9 cellular contexts compared by ENCODE assay signal in the genomic region with DNA sequence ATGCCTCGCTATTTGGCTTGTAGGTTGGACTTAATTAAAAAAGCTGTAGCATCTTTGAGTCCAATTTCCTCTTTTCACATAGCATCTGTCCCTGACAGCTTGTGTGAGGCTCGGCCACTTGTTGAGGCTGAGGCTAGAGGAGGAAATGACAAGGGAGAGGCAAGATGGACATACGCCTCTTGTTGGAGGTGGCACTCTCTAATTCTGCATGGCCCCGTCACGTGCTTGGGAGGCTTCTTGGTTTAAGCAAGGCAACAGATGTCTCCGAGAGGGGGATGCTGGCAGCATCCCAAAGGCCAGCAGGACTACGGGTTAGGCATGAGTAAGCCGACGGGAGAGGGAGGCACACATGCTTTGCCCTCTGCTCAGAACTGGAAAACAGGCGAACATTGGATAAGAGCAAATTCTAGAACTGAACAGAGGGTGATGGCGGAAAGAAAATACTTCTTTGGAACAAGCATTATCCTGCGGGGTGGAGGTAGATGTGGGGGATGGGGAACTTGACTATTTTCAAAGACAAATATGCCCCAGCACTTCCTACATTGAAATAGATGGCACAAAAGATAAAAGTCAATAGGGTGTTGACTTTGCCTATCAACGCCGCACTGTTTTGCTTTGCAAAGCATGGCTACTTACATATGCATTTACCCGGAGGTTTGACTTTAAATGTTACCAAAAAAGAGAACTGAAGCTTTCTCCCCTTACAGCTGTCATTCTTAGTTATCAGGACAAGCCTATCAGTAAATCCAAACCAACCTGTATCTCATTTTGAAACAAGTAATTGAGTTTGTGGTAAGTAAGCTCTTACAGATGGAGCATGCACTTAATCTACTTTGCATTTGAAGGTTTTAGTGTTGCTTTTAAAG.
DNase-seq lines count a peak whose midpoint lies in the region; ATAC-seq and TF ChIP-seq lines count a peak whose summit lies in the region.
"Had no signal": no experiment of that assay in that cellular context is flagged by ENCODE, and none has a peak within 500 bp of the region (broad histone marks: within the 10 kb centered on the region; RNA-seq: fewer than 3 reads in every experiment).

No MANE protein-coding gene starts in this region.

- BruUV-seq in MCF 10A (replicated peaks; lab: Mats Ljungman, UMichigan) = no TSS peak
- BruUV-seq in mammary epithelial cell (replicated peaks; lab: Mats Ljungman, UMichigan) = no TSS peak
- BruUV-seq in Calu3 (replicated peaks; lab: Mats Ljungman, UMichigan) = no TSS peak

- ATAC-seq in HG03354 (IDR thresholded peaks at IDR 0.05; ENCODE audit: poor library complexity, severe bottlenecking, unreplicated experiment) = peak; percentile 86

- H3K27ac Mint-ChIP-seq in MCF 10A (ENCODE audit: low read depth, unreplicated experiment) = no peak overlapping the region
- no peak overlapping the region for H3K27ac Mint-ChIP-seq in Calu3 (ENCODE audit: unreplicated experiment)

- H3K4me1 Mint-ChIP-seq in MCF 10A (ENCODE audit: insufficient read depth, unreplicated experiment) (peaks cover 47% of the 10 kb centered on the region), Calu3 (ENCODE audit: low read depth, unreplicated experiment) (peaks cover 40% of the 10 kb centered on the region)

- no peaks in the 10 kb centered on the region for H4K20me1 ChIP-seq in mammary epithelial cell (ENCODE audit: insufficient read depth, low read length)
- H4K20me1 ChIP-seq: BLaER1 had no signal

- H3K9me3 ChIP-seq in mammary epithelial cell (replicated peaks; ENCODE audit: insufficient read depth, low read length) = no peaks in the 10 kb centered on the region
- H3K9me3 ChIP-seq: BLaER1 had no signal

- no peak overlapping the region for H3K27ac ChIP-seq in mammary epithelial cell (ENCODE audit: insufficient read depth, low read depth, low read length)
- H3K27ac ChIP-seq: BLaER1 had no signal

- POLR2A ChIA-PET in MCF 10A (lab: Yijun Ruan, JAX) = interaction anchor here (2.2 kb wide), 1 partner anchor 11 kb away, joined by 13 read pairs; no protein-coding TSS in a partner anchor

- CTCF ChIA-PET in MCF 10A (lab: Yijun Ruan, JAX) (interaction anchor here (0.6 kb wide), 1 partner anchor 15 kb away, joined by 3 read pairs; no protein-coding TSS in a partner anchor), mammary epithelial cell (lab: Charles Lee; ENCODE audit: low non-redundant PET) (no interaction called here), Calu3 (lab: Charles Lee) (no interaction called here)

- no peak overlapping the region for H3K4me2 ChIP-seq in mammary epithelial cell (ENCODE audit: insufficient read depth, low read depth, low read length)
- H3K4me2 ChIP-seq: BLaER1 had no signal

- 93% methylated on average over 15 of the region's 15 CpGs for WGBS in mammary epithelial cell (ENCODE audit: low coverage, missing lambda C conversion rate)

- dilution Hi-C loops in mammary epithelial cell (cut with HindIII; ENCODE audit: low sequenced_read_pairs) = no loop called here

- intact Hi-C loops in MCF 10A (cut with micrococcal nuclease) (no loop called here), mammary epithelial cell (cut with micrococcal nuclease) (loop anchor here (5.0 kb wide), 3 partner anchors 53 to 273 kb away; a partner anchor contains a TSS), Calu3 (cut with micrococcal nuclease; ENCODE audit: unreplicated experiment) (no loop called here)

- H3K4me3 Mint-ChIP-seq in MCF 10A (ENCODE audit: unreplicated experiment) (no peak overlapping the region), Calu3 (ENCODE audit: low read depth, unreplicated experiment) (no peak overlapping the region)

- H3K9me3 Mint-ChIP-seq in MCF 10A (ENCODE audit: unreplicated experiment) (no peaks in the 10 kb centered on the region), Calu3 (ENCODE audit: low read depth, unreplicated experiment) (no peaks in the 10 kb centered on the region)

- DNase-seq in MCF 10A (ENCODE audit: unreplicated experiment) (peak; percentile 41), mammary epithelial cell (no peak), RPMI8226 (peak; percentile 40), kidney tubule cell (ENCODE audit: low spot score) (peak; percentile 51), mucosa of gallbladder (ENCODE audit: low spot score) (no peak), Calu3 (no peak)
- no peak for DNase-seq in activated effector memory CD4-positive, alpha-beta T cell treated with Interleukin-2 at 50 U/mL for 16 hours

- no peaks in the 10 kb centered on the region for H3K36me3 ChIP-seq in mammary epithelial cell (ENCODE audit: insufficient read depth, low read length)
- H3K36me3 ChIP-seq: BLaER1 had no signal

- H2AFZ ChIP-seq in mammary epithelial cell (ENCODE audit: low read depth, low read length) = no peak overlapping the region

- TF ChIP-seq CTCF in MCF 10A (IDR thresholded peaks at IDR 0.05; ENCODE audit: unreplicated experiment) (no peak), mammary epithelial cell (conservative IDR thresholded peaks at IDR 0.05 in 1 of 2, IDR thresholded peaks at IDR 0.05 in 1 of 2; ENCODE audit: extremely low read depth in 1 of 2, insufficient read depth in 1 of 2, low read depth in 1 of 2, low read length in 2 of 2) (no peak), Calu3 (IDR thresholded peaks at IDR 0.05; ENCODE audit: unreplicated experiment) (no peak)

- no peaks in the 10 kb centered on the region for H3K79me2 ChIP-seq in mammary epithelial cell (ENCODE audit: insufficient read depth, low read length)

- H3K27me3 ChIP-seq in mammary epithelial cell (ENCODE audit: insufficient read depth, low read length) = no peaks in the 10 kb centered on the region
- H3K27me3 ChIP-seq: BLaER1 had no signal

- no peaks in the 10 kb centered on the region for H3K27me3 Mint-ChIP-seq in MCF 10A (ENCODE audit: insufficient read depth, unreplicated experiment)
- H3K27me3 Mint-ChIP-seq in Calu3 (ENCODE audit: unreplicated experiment) = no peaks in the 10 kb centered on the region

- peaks cover 36% of the 10 kb centered on the region for H3K4me1 ChIP-seq in mammary epithelial cell (ENCODE audit: insufficient read depth, low read length)
- H3K4me1 ChIP-seq: BLaER1 had no signal

- H3K4me3 ChIP-seq in mammary epithelial cell (replicated peaks in 1 of 3; ENCODE audit: insufficient read depth in 1 of 3, low read depth in 2 of 3, low read length in 3 of 3) = no peak overlapping the region
- H3K4me3 ChIP-seq: BLaER1 had no signal

- peaks cover 10% of the 10 kb centered on the region for H3K36me3 Mint-ChIP-seq in MCF 10A (ENCODE audit: insufficient read depth, unreplicated experiment)
- H3K36me3 Mint-ChIP-seq in Calu3 (ENCODE audit: insufficient read depth, unreplicated experiment) = no peaks in the 10 kb centered on the region

- H3K9ac ChIP-seq in mammary epithelial cell (ENCODE audit: insufficient read depth, low read length) = no peak overlapping the region
- H3K9ac ChIP-seq: BLaER1 had no signal

- in situ Hi-C loops in mammary epithelial cell (cut with MboI; ENCODE audit: low sequenced_read_pairs in 2 of 2) = no loop called here

Comparison
In these comparisons a context has a peak if more than half of its experiments do, and no peak if none do; other contexts are left out.
1. DNase-seq: peak in MCF 10A (single experiment), RPMI8226 (single experiment) and kidney tubule cell (single experiment); none in mammary epithelial cell (single experiment), mucosa of gallbladder (single experiment), Calu3 (single experiment) and activated effector memory CD4-positive, alpha-beta T cell treated with Interleukin-2 at 50 U/mL for 16 hours (single experiment).